Comparison of ENCODE assay signal across 3 cellular contexts in genomic region chr10:130045801-130046321, GRCh38.
TF ChIP-seq lines count a peak whose summit lies in the region.

No MANE protein-coding gene starts in this region.

TF ChIP-seq in HEK293, 187 proteins besides CTCF, POLR2A, EP300 and RAD21 (continued from another document):
- TF ChIP-seq ZNF571 (tag by site-specific recombination; IDR thresholded peaks at IDR 0.05) (no peak), AEBP2 (tag by site-specific recombination; IDR thresholded peaks at IDR 0.05; ENCODE audit: borderline replicate concordance) (no peak), HOXA7 (CRISPR knock-in tag; IDR thresholded peaks at IDR 0.05; ENCODE audit: borderline replicate concordance) (no peak), RBAK (tag by site-specific recombination; IDR thresholded peaks at IDR 0.05) (no peak), GLI4 (tag by site-specific recombination; IDR thresholded peaks at IDR 0.05) (no peak), PRDM1 (tag by site-specific recombination; IDR thresholded peaks at IDR 0.05) (no peak), KLF8 (tag by site-specific recombination; IDR thresholded peaks at IDR 0.05) (peak; percentile 24; the same call in 1 of the 2 replicates)
TF ChIP-seq in HEK293: peak in this region for 2.

TF ChIP-seq in H1, 55 proteins besides CTCF, POLR2A, EP300 and RAD21 (continued from another document):
- TF ChIP-seq SIN3A (conservative IDR thresholded peaks at IDR 0.05 in 1 of 2, IDR thresholded peaks at IDR 0.05 in 1 of 2; ENCODE audit: low read depth in 1 of 2, low read length in 2 of 2) (no peak), PHF8 (conservative IDR thresholded peaks at IDR 0.05; ENCODE audit: low read depth, low read length) (no peak), SAP30 (IDR thresholded peaks at IDR 0.05; ENCODE audit: insufficient read depth, insufficient replicate concordance, low read length) (no peak)

TF ChIP-seq in SK-N-SH treated with all-trans-retinoic acid at 6 μM for 48 hours, 23 proteins besides CTCF, POLR2A, EP300 and RAD21:
- no peak for TF ChIP-seq CREB5 (CRISPR knock-in tag; IDR thresholded peaks at IDR 0.05; ENCODE audit: low read depth)
- TF ChIP-seq OSR1 (CRISPR knock-in tag; IDR thresholded peaks at IDR 0.05), result no peak
- TF ChIP-seq ESRRG (CRISPR knock-in tag; IDR thresholded peaks at IDR 0.05), result no peak
- TF ChIP-seq ZNF565 (CRISPR knock-in tag; conservative IDR thresholded peaks at IDR 0.05; ENCODE audit: low read depth), result no peak
- no peak for TF ChIP-seq PATZ1 (CRISPR knock-in tag; IDR thresholded peaks at IDR 0.05; ENCODE audit: borderline replicate concordance)
- no peak for TF ChIP-seq ZNF70 (CRISPR knock-in tag; IDR thresholded peaks at IDR 0.05)
